ENCODE assay signal across 2 cellular contexts in genomic region chr12:110179291-110179690, GRCh38.
TF ChIP-seq lines count a peak whose summit lies in the region.

No MANE protein-coding gene starts in this region.

TF ChIP-seq in SK-N-SH, 30 proteins besides CTCF, POLR2A, EP300 and RAD21:
- no peak for TF ChIP-seq REST (IDR thresholded peaks at IDR 0.05; ENCODE audit: low read depth, low read length)
- no peak for TF ChIP-seq TAF1 (IDR thresholded peaks at IDR 0.05; ENCODE audit: borderline replicate concordance, low read depth, low read length)
- 0 out of 2 replicates have a peak, but pooled peaks have one; percentile 11 for TF ChIP-seq TCF12 (IDR thresholded peaks at IDR 0.05)
- peak; percentile 74 for TF ChIP-seq FOSL2 (IDR thresholded peaks at IDR 0.05; ENCODE audit: borderline replicate concordance, low read depth)
- TF ChIP-seq GABPA (IDR thresholded peaks at IDR 0.05; ENCODE audit: low read depth), result no peak
- TF ChIP-seq RFX5 (IDR thresholded peaks at IDR 0.05; ENCODE audit: low read length), result no peak
- TF ChIP-seq JUND (IDR thresholded peaks at IDR 0.05), result peak; percentile 50

TF ChIP-seq in SK-N-SH treated with all-trans-retinoic acid at 6 μM for 48 hours, 23 proteins besides CTCF, POLR2A, EP300 and RAD21 (continued from another document):
- TF ChIP-seq CSRNP3 (CRISPR knock-in tag; IDR thresholded peaks at IDR 0.05) (no peak), TSHZ2 (CRISPR knock-in tag; IDR thresholded peaks at IDR 0.05) (no peak), TCF4 (CRISPR knock-in tag; IDR thresholded peaks at IDR 0.05; ENCODE audit: borderline replicate concordance) (no peak)
TF ChIP-seq in SK-N-SH treated with all-trans-retinoic acid at 6 μM for 48 hours: peak in this region for 0.
